7 cellular contexts compared by ENCODE assay signal in genomic region chr2:23803965-23804542, GRCh38.
DNase-seq lines count a peak whose midpoint lies in the region; TF ChIP-seq lines count a peak whose summit lies in the region.

No MANE protein-coding gene starts in this region.

- H3K36me3 Mint-ChIP-seq in neural crest cell (ENCODE audit: low read depth), result peaks cover 8% of the 10 kb centered on the region
- peaks cover 23% of the 10 kb centered on the region for H3K36me3 Mint-ChIP-seq in activated T-helper 2 cell treated with anti-CD3 and anti-CD28 coated beads, Interferon-gamma antibody, Interleukin-2, Interleukin-4, amounts not matched to agents 10 μg/mL and 5 μg/mL and 100 μg/mL, durations not matched to agents 14 hours and 24 hours and 36 hours (ENCODE audit: low read depth)

- intact Hi-C loops in activated T-helper 2 cell treated with anti-CD3 and anti-CD28 coated beads, Interferon-gamma antibody, Interleukin-2, Interleukin-4, amounts not matched to agents 10 μg/mL and 5 μg/mL and 100 μg/mL, durations not matched to agents 14 hours and 24 hours and 36 hours (cut with micrococcal nuclease), result no loop called here

- DNase-seq in M059J (ENCODE audit: low read depth), result peak; percentile 21
- peak; percentile 54 for DNase-seq in choroid plexus epithelial cell (ENCODE audit: low read depth)
- no peak for DNase-seq in neural crest cell (ENCODE audit: low read depth, low spot score)
- no peak for DNase-seq in HuH-7.5 (ENCODE audit: low spot score)
- no peak for DNase-seq in activated T-helper 2 cell treated with anti-CD3 and anti-CD28 coated beads, Interferon-gamma antibody, Interleukin-2, Interleukin-4, amounts not matched to agents 10 μg/mL and 5 μg/mL and 100 μg/mL, durations not matched to agents 14 hours and 24 hours and 36 hours (ENCODE audit: low spot score)
- DNase-seq in activated naive CD4-positive, alpha-beta T cell treated with anti-CD3 and anti-CD28 coated beads, Interleukin-2, amount 50 U/mL, for 16 hours, result no peak

- H3K27me3 Mint-ChIP-seq in neural crest cell (ENCODE audit: low read depth), result no peaks in the 10 kb centered on the region
- H3K27me3 Mint-ChIP-seq in activated T-helper 2 cell treated with anti-CD3 and anti-CD28 coated beads, Interferon-gamma antibody, Interleukin-2, Interleukin-4, amounts not matched to agents 10 μg/mL and 5 μg/mL and 100 μg/mL, durations not matched to agents 14 hours and 24 hours and 36 hours (ENCODE audit: low read depth), result no peaks in the 10 kb centered on the region

- H3K27ac Mint-ChIP-seq in neural crest cell (ENCODE audit: unreplicated experiment), result no peak overlapping the region
- no peak overlapping the region for H3K27ac Mint-ChIP-seq in activated T-helper 2 cell treated with anti-CD3 and anti-CD28 coated beads, Interferon-gamma antibody, Interleukin-2, Interleukin-4, amounts not matched to agents 10 μg/mL and 5 μg/mL and 100 μg/mL, durations not matched to agents 14 hours and 24 hours and 36 hours

- no peaks in the 10 kb centered on the region for H3K9me3 Mint-ChIP-seq in neural crest cell
- H3K9me3 Mint-ChIP-seq in activated T-helper 2 cell treated with anti-CD3 and anti-CD28 coated beads, Interferon-gamma antibody, Interleukin-2, Interleukin-4, amounts not matched to agents 10 μg/mL and 5 μg/mL and 100 μg/mL, durations not matched to agents 14 hours and 24 hours and 36 hours, result no peaks in the 10 kb centered on the region

- no peak overlapping the region for H3K4me3 ChIP-seq in choroid plexus epithelial cell (ENCODE audit: low read depth, low read length)

- H3K4me1 Mint-ChIP-seq in neural crest cell, result peaks cover 4% of the 10 kb centered on the region
- H3K4me1 Mint-ChIP-seq in activated T-helper 2 cell treated with anti-CD3 and anti-CD28 coated beads, Interferon-gamma antibody, Interleukin-2, Interleukin-4, amounts not matched to agents 10 μg/mL and 5 μg/mL and 100 μg/mL, durations not matched to agents 14 hours and 24 hours and 36 hours (ENCODE audit: low read depth), result peaks cover 10% of the 10 kb centered on the region

- peak; percentile 53; the same call in 2 of the 3 replicates for TF ChIP-seq CTCF in GM12872 (IDR thresholded peaks at IDR 0.05; ENCODE audit: insufficient read depth, low read depth, low read length)
- peak; percentile 34 for TF ChIP-seq CTCF in choroid plexus epithelial cell (conservative IDR thresholded peaks at IDR 0.05; ENCODE audit: low read depth, low read length)
- peak; percentile 21 for TF ChIP-seq CTCF in neural crest cell (conservative IDR thresholded peaks at IDR 0.05)

- H3K4me3 Mint-ChIP-seq in neural crest cell, result no peak overlapping the region
- no peak overlapping the region for H3K4me3 Mint-ChIP-seq in activated T-helper 2 cell treated with anti-CD3 and anti-CD28 coated beads, Interferon-gamma antibody, Interleukin-2, Interleukin-4, amounts not matched to agents 10 μg/mL and 5 μg/mL and 100 μg/mL, durations not matched to agents 14 hours and 24 hours and 36 hours (ENCODE audit: low read depth)

Comparison
In these comparisons a context has a peak if more than half of its experiments do, and no peak if none do; other contexts are left out.
1. DNase-seq: peak in M059J (single experiment) and choroid plexus epithelial cell (single experiment); none in neural crest cell (single experiment), HuH-7.5 (single experiment), activated T-helper 2 cell treated with anti-CD3 and anti-CD28 coated beads, Interferon-gamma antibody, Interleukin-2, Interleukin-4, amounts not matched to agents 10 μg/mL and 5 μg/mL and 100 μg/mL, durations not matched to agents 14 hours and 24 hours and 36 hours (single experiment) and activated naive CD4-positive, alpha-beta T cell treated with anti-CD3 and anti-CD28 coated beads, Interleukin-2, amount 50 U/mL, for 16 hours (single experiment).
2. Peak in every context shown above with its lines, with median percentiles within 50 percentile points of each other: CTCF ChIP-seq.